8 cellular contexts compared by ENCODE assay signal in the genomic region with DNA sequence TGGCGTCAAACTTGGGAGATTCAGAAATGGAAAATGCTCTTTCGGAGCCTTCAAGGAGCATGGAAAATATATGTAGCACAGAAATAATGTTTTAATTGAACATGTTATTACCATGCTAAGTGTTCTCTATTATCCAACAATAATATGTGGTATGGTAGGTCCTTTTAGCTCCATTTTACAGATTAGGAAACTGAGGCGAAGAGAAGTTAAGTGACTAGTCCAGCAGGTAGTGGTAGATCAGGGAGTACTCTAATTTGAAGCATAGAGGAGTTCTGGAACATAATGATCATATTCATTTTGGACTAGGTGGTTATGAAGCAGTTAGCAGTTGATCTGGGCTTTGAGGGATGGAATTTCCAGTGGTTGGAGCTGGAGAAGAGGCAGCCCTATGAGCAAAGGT. TPM values are rescaled to one million over a fixed set of nuclear protein-coding genes. Genes with fewer than 3 reads are reported as not detected.
A peak's percentile ranks its signal among the peaks of the same experiment; 100 is the strongest.
DNase-seq lines count a peak whose midpoint lies in the region; ATAC-seq and TF ChIP-seq lines count a peak whose summit lies in the region.

No MANE protein-coding gene starts in this region.

- intact Hi-C loops in dendritic cell treated with granulocyte-macrophage colony-stimulating factor and Interleukin-4, amounts not matched to agents 40 ng/mL and 50 ng/mL, for 4 days (cut with micrococcal nuclease), result loop anchor here (10.0 kb wide), 1 partner anchor 88 kb away; no protein-coding TSS in a partner anchor

- H3K9ac ChIP-seq in BLaER1, result 0 out of 2 replicates have a peak overlapping the region, but pooled peaks have one; percentile 88
- peak overlapping the region; percentile 86 for H3K9ac ChIP-seq in Karpas-422 (ENCODE audit: low read length)
- no peak overlapping the region for H3K9ac ChIP-seq in neural cell (ENCODE audit: low read length)

- H3K27me3 ChIP-seq in BLaER1 (no peaks in the 10 kb centered on the region), Karpas-422 (ENCODE audit: low read length) (no peaks in the 10 kb centered on the region), neural cell (ENCODE audit: insufficient read depth, low read depth, low read length) (no peaks in the 10 kb centered on the region)

- H3F3A ChIP-seq in neural cell (ENCODE audit: insufficient read depth, low read length, poor library complexity, severe bottlenecking), result no peaks in the 10 kb centered on the region

- H3K4me1 Mint-ChIP-seq in dendritic cell treated with granulocyte-macrophage colony-stimulating factor and Interleukin-4, amounts not matched to agents 40 ng/mL and 50 ng/mL, for 4 days (ENCODE audit: low read depth), result peaks cover 52% of the 10 kb centered on the region

- H2AFZ ChIP-seq in Karpas-422 (ENCODE audit: low read length), result no peak overlapping the region
- H2AFZ ChIP-seq in neural cell (ENCODE audit: low read depth, low read length), result peak overlapping the region; percentile 92

- peaks cover 61% of the 10 kb centered on the region for H3K79me2 ChIP-seq in Karpas-422 (ENCODE audit: low read length)
- no peaks in the 10 kb centered on the region for H3K79me2 ChIP-seq in neural cell (replicated peaks; ENCODE audit: insufficient read depth, low read length)

- peaks cover 12% of the 10 kb centered on the region; the same call in 1 of the 2 replicates for H3K36me3 ChIP-seq in BLaER1
- H3K36me3 ChIP-seq in Karpas-422 (ENCODE audit: insufficient read depth, low read length), result no peaks in the 10 kb centered on the region
- H3K36me3 ChIP-seq in neural cell (ENCODE audit: insufficient read depth, low read length), result no peaks in the 10 kb centered on the region

- ATAC-seq in HG03135 (IDR thresholded peaks at IDR 0.05; ENCODE audit: unreplicated experiment) (no peak), GM18867 (IDR thresholded peaks at IDR 0.05; ENCODE audit: unreplicated experiment) (no peak)

- TF ChIP-seq RAD21 in neural cell (conservative IDR thresholded peaks at IDR 0.05), result no peak

- no peaks in the 10 kb centered on the region for H3K9me3 Mint-ChIP-seq in dendritic cell treated with granulocyte-macrophage colony-stimulating factor and Interleukin-4, amounts not matched to agents 40 ng/mL and 50 ng/mL, for 4 days

- H3K4me3 Mint-ChIP-seq in dendritic cell treated with granulocyte-macrophage colony-stimulating factor and Interleukin-4, amounts not matched to agents 40 ng/mL and 50 ng/mL, for 4 days, result peak overlapping the region; percentile 85

- TF ChIP-seq EP300 in neural cell (conservative IDR thresholded peaks at IDR 0.05; ENCODE audit: poor library complexity, severe bottlenecking), result no peak

- peaks cover 23% of the 10 kb centered on the region for H3K36me3 Mint-ChIP-seq in dendritic cell treated with granulocyte-macrophage colony-stimulating factor and Interleukin-4, amounts not matched to agents 40 ng/mL and 50 ng/mL, for 4 days (ENCODE audit: low read depth)

- H3K27ac Mint-ChIP-seq in dendritic cell treated with granulocyte-macrophage colony-stimulating factor and Interleukin-4, amounts not matched to agents 40 ng/mL and 50 ng/mL, for 4 days, result peak overlapping the region; percentile 92

- peaks cover 33% of the 10 kb centered on the region for H3K9me3 ChIP-seq in BLaER1
- no peaks in the 10 kb centered on the region for H3K9me3 ChIP-seq in Karpas-422 (ENCODE audit: low read length)
- no peaks in the 10 kb centered on the region for H3K9me3 ChIP-seq in neural cell (ENCODE audit: low read length)

- H3K4me3 ChIP-seq in BLaER1, result peak overlapping the region; percentile 85
- peak overlapping the region; percentile 87 for H3K4me3 ChIP-seq in Karpas-422 (ENCODE audit: low read length)
- peak overlapping the region; percentile 83 for H3K4me3 ChIP-seq in neural cell (ENCODE audit: low read length)

- H3K9me2 ChIP-seq in Karpas-422 (replicated peaks; ENCODE audit: insufficient read depth, low read length), result no peaks in the 10 kb centered on the region
- no peaks in the 10 kb centered on the region for H3K9me2 ChIP-seq in neural cell (ENCODE audit: insufficient read depth, low read length)

- H3K4me2 ChIP-seq in BLaER1, result peak overlapping the region; percentile 90
- peak overlapping the region; percentile 83 for H3K4me2 ChIP-seq in Karpas-422 (ENCODE audit: low read depth, low read length, poor library complexity, severe bottlenecking)
- H3K4me2 ChIP-seq in neural cell (ENCODE audit: low read length), result peak overlapping the region; percentile 81

- no peaks in the 10 kb centered on the region for H3K27me3 Mint-ChIP-seq in dendritic cell treated with granulocyte-macrophage colony-stimulating factor and Interleukin-4, amounts not matched to agents 40 ng/mL and 50 ng/mL, for 4 days

- TF ChIP-seq CTCF in neural cell (IDR thresholded peaks at IDR 0.05; ENCODE audit: poor library complexity, severe bottlenecking), result no peak

- DNase-seq in Karpas-422 (no peak), NCI-H187 treated with DMSO at 0.1 percent for 48 hours (lab: John Stamatoyannopoulos, UW) (no peak)
- no peak for DNase-seq in stimulated activated naive CD4-positive, alpha-beta T cell (lab: John Stamatoyannopoulos, UW)

- H4K20me1 ChIP-seq in BLaER1 (no peaks in the 10 kb centered on the region), Karpas-422 (ENCODE audit: insufficient read depth, low read depth, low read length) (no peaks in the 10 kb centered on the region), neural cell (ENCODE audit: insufficient read depth) (no peaks in the 10 kb centered on the region)

- peaks cover 32% of the 10 kb centered on the region for H3K4me1 ChIP-seq in BLaER1
- peaks cover 38% of the 10 kb centered on the region for H3K4me1 ChIP-seq in Karpas-422 (ENCODE audit: low read length)

- H3K27ac ChIP-seq in BLaER1 (no peak overlapping the region), Karpas-422 (ENCODE audit: low read length) (peak overlapping the region; percentile 61; the same call in 1 of the 2 replicates), neural cell (ENCODE audit: low read length) (no peak overlapping the region)

TF ChIP-seq in neural cell, 6 proteins besides CTCF, POLR2A, EP300 and RAD21:
- TF ChIP-seq TAF1 (IDR thresholded peaks at IDR 0.05; ENCODE audit: low read depth) (no peak), SMC3 (conservative IDR thresholded peaks at IDR 0.05; ENCODE audit: poor library complexity) (no peak), EZH2 (IDR thresholded peaks at IDR 0.05; ENCODE audit: borderline replicate concordance, insufficient read depth, low read length, poor library complexity, severe bottlenecking) (no peak), MXI1 (conservative IDR thresholded peaks at IDR 0.05; ENCODE audit: poor library complexity, severe bottlenecking) (no peak), REST (IDR thresholded peaks at IDR 0.05; ENCODE audit: borderline replicate concordance) (no peak), POLR2AphosphoS5 (IDR thresholded peaks at IDR 0.05) (no peak)

RNA-seq across cellular contexts. Expression of gene CMC1, which starts 1.1 kb away (rescaled TPM):
- total RNA-seq in Karpas-422 (2014; rRNA removed; shearing (Covaris generic); ENCODE audit: low replicate concordance), result 25.0 and 29.9 TPM in 2 replicates
- 8.1 and 8.7 TPM in 2 replicates for polyA plus RNA-seq in neural cell
- polyA minus RNA-seq in neural cell, result 6.3 and 9.1 TPM in 2 replicates
